2 cellular contexts compared by ENCODE assay signal in the genomic region with DNA sequence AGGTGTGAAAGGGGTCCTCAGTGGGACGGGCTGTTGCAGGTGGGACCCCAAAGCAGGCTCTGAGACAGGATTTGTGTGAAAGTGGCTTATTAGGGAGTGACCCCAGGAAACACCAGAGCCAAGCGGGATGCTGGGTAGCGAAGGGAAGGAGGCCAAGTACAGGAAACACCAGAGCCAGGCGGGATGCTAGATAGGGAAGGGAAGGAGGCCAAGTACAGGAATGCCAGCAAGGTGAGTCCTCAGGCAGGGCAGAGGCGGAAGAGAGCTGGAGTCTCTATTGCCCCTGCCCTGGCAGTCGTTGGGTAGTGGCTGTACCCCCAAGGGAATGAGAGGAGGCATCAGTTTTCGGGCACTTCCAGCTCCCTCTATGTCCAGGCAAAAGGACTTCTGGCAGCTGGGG.
TF ChIP-seq lines count a peak whose summit lies in the region.

No MANE protein-coding gene starts in this region.

TF ChIP-seq in IMR-90, 13 proteins besides CTCF, POLR2A, EP300 and RAD21:
- no peak for TF ChIP-seq MAFK (IDR thresholded peaks at IDR 0.05; ENCODE audit: low read depth, low read length)
- TF ChIP-seq NFE2L2 (IDR thresholded peaks at IDR 0.05; ENCODE audit: low read depth, low read length), result no peak
- no peak for TF ChIP-seq CEBPB (IDR thresholded peaks at IDR 0.05; ENCODE audit: low read depth, low read length)
- no peak for TF ChIP-seq BHLHE40 (IDR thresholded peaks at IDR 0.05; ENCODE audit: low read depth, low read length)
- TF ChIP-seq RFX5 (IDR thresholded peaks at IDR 0.05; ENCODE audit: low read depth, low read length), result no peak
- TF ChIP-seq RCOR1 (IDR thresholded peaks at IDR 0.05; ENCODE audit: insufficient replicate concordance, low read length), result no peak

TF ChIP-seq in endothelial cell of umbilical vein, 7 proteins besides CTCF, POLR2A, EP300 and RAD21:
- TF ChIP-seq JUN (IDR thresholded peaks at IDR 0.05; ENCODE audit: borderline replicate concordance, insufficient read depth, insufficient read length, low read depth) (no peak), GATA2 (IDR thresholded peaks at IDR 0.05; ENCODE audit: insufficient read depth, insufficient read length, low read depth, low read length) (peak; percentile 47), EZH2 (IDR thresholded peaks at IDR 0.05; ENCODE audit: borderline replicate concordance, low read depth, low read length, severe bottlenecking) (no peak)
